ENCODE assay signal across 11 cellular contexts in genomic region chr6:305371-306206, GRCh38. TPM values are rescaled to one million over a fixed set of nuclear protein-coding genes. Genes with fewer than 3 reads are reported as not detected.
A peak's percentile ranks its signal among the peaks of the same experiment; 100 is the strongest.
DNase-seq lines count a peak whose midpoint lies in the region; ATAC-seq and TF ChIP-seq lines count a peak whose summit lies in the region.
"Had no signal": no experiment of that assay in that cellular context is flagged by ENCODE, and none has a peak within 500 bp of the region (broad histone marks: within the 10 kb centered on the region; RNA-seq: fewer than 3 reads in every experiment).

No MANE protein-coding gene starts in this region.

- H3K27me3 Mint-ChIP-seq in activated B cell treated with CpG ODN at 0.5 μM for 24 hours, result no peaks in the 10 kb centered on the region
- H3K27me3 Mint-ChIP-seq: CD4-positive, CD25-positive, alpha-beta regulatory T cell had no signal

- CTCF ChIA-PET in activated B cell treated with CpG ODN at 0.5 μM for 24 hours (lab: Charles Lee), result interaction anchor here (1.0 kb wide), 1 partner anchor 26 kb away, joined by 4 read pairs; no protein-coding TSS in a partner anchor

- peaks cover 2% of the 10 kb centered on the region for H3K9me3 Mint-ChIP-seq in activated B cell treated with CpG ODN at 0.5 μM for 24 hours

- ATAC-seq in GM19328 (IDR thresholded peaks at IDR 0.05; ENCODE audit: unreplicated experiment) (peak; percentile 84), HG02943 (IDR thresholded peaks at IDR 0.05; ENCODE audit: low read depth, unreplicated experiment) (peak; percentile 81), activated B cell treated with CpG ODN at 0.5 μM for 24 hours (ENCODE audit: low read depth) (peak; percentile 69)
- ATAC-seq: gastroesophageal sphincter had no signal

- peaks cover 18% of the 10 kb centered on the region for H3K36me3 Mint-ChIP-seq in activated B cell treated with CpG ODN at 0.5 μM for 24 hours (ENCODE audit: low read depth)

- peaks cover 26% of the 10 kb centered on the region for H3K4me1 Mint-ChIP-seq in activated B cell treated with CpG ODN at 0.5 μM for 24 hours

- TF ChIP-seq CTCF in GM10266 (IDR thresholded peaks at IDR 0.05; ENCODE audit: control insufficient read depth, insufficient read depth, low read depth, missing control alignments) (no peak), activated B cell treated with CpG ODN at 0.5 μM for 24 hours (IDR thresholded peaks at IDR 0.05) (no peak)

- POLR2A ChIA-PET in activated B cell treated with CpG ODN at 0.5 μM for 24 hours (lab: Charles Lee), result interaction anchor here (0.6 to 1.6 kb wide), 13 partner anchors 9 to 179 kb away, joined by 3 to 13 read pairs (median 3); partner anchors contain the start of genes DUSP22 and IRF4

- DNase-seq in GM10266 (ENCODE audit: extremely low spot score) (peak; percentile 84), activated B cell treated with CpG ODN at 0.5 μM for 24 hours (no peak), NCI-H2171 (lab: John Stamatoyannopoulos, UW) (no peak), NCI-H510A (lab: John Stamatoyannopoulos, UW) (no peak), nucleus accumbens (lab: John Stamatoyannopoulos, UW) (no peak)
- no peak for DNase-seq in activated T-cell treated with anti-CD3 and anti-CD28 coated beads, Interleukin-2, amount 50 U/mL, for 1 hour
- DNase-seq: NCI-H524 treated with DMSO at 0.1 percent for 48 hours had no signal

- intact Hi-C loops in activated B cell treated with CpG ODN at 0.5 μM for 24 hours (cut with micrococcal nuclease), result loop anchor here (1.0 kb wide), 1 partner anchor 7 kb away; no protein-coding TSS in a partner anchor

- no peak overlapping the region for H3K27ac Mint-ChIP-seq in activated B cell treated with CpG ODN at 0.5 μM for 24 hours
- H3K27ac Mint-ChIP-seq: CD4-positive, CD25-positive, alpha-beta regulatory T cell had no signal

- H3K4me3 Mint-ChIP-seq in activated B cell treated with CpG ODN at 0.5 μM for 24 hours, result no peak overlapping the region

RNA-seq across cellular contexts. Expression of gene DUSP22, which starts 13.3 kb away (rescaled TPM):
- 137 and 153 TPM in 2 replicates for total RNA-seq in activated B cell treated with CpG ODN at 0.5 μM for 24 hours
